Comparison of ENCODE assay signal across 1 cellular context in genomic region chr10:97434557-97434956, GRCh38.
TF ChIP-seq lines count a peak whose summit lies in the region.

No MANE protein-coding gene starts in this region.

TF ChIP-seq in K562, 482 proteins besides CTCF, POLR2A, EP300 and RAD21:
- TF ChIP-seq TEAD2 (tag; IDR thresholded peaks at IDR 0.05) (no peak), UBTF (IDR thresholded peaks at IDR 0.05; ENCODE audit: borderline replicate concordance in 1 of 2, low read depth in 2 of 2, low read length in 2 of 2) (no peak), ZNF133 (CRISPR knock-in tag; IDR thresholded peaks at IDR 0.05) (no peak), TFE3 (CRISPR knock-in tag; IDR thresholded peaks at IDR 0.05) (no peak), ZNF655 (CRISPR knock-in tag; IDR thresholded peaks at IDR 0.05) (no peak), ELK3 (CRISPR knock-in tag; IDR thresholded peaks at IDR 0.05) (no peak), ZNF583 (CRISPR knock-in tag; IDR thresholded peaks at IDR 0.05) (no peak), ZNF23 (CRISPR knock-in tag; IDR thresholded peaks at IDR 0.05) (no peak)
TF ChIP-seq in K562: peak in this region for 0.
